1 cellular context compared by ENCODE assay signal in genomic region chr3:157111578-157111977, GRCh38.
TF ChIP-seq lines count a peak whose summit lies in the region.

No MANE protein-coding gene starts in this region.

TF ChIP-seq in SK-N-SH treated with all-trans-retinoic acid at 6 μM for 48 hours, 23 proteins besides CTCF, POLR2A, EP300 and RAD21 (continued from another document):
- TF ChIP-seq, protein P1, sequence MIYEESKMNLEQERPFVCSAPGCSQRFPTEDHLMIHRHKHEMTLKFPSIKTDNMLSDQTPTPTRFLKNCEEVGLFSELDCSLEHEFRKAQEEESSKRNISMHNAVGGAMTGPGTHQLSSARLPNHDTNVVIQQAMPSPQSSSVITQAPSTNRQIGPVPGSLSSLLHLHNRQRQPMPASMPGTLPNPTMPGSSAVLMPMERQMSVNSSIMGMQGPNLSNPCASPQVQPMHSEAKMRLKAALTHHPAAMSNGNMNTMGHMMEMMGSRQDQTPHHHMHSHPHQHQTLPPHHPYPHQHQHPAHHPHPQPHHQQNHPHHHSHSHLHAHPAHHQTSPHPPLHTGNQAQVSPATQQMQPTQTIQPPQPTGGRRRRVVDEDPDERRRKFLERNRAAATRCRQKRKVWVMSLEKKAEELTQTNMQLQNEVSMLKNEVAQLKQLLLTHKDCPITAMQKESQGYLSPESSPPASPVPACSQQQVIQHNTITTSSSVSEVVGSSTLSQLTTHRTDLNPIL (CRISPR knock-in tag; IDR thresholded peaks at IDR 0.05; ENCODE audit: low read depth): no peak
